8 cellular contexts compared by ENCODE assay signal in genomic region chr6:27831434-27832081, GRCh38.
DNase-seq lines count a peak whose midpoint lies in the region; ATAC-seq and TF ChIP-seq lines count a peak whose summit lies in the region.
"Not testable (repeated sequence)": the region's sequence is repeated elsewhere in the genome, so short reads cannot be mapped to it uniquely, and the experiment has no call there.

No MANE protein-coding gene starts in this region.

- H3K9me3 ChIP-seq in GM23248 (ENCODE audit: low read depth); IMR-90 (ENCODE audit: control insufficient read depth, insufficient read depth, low read length); mucosa of rectum (ENCODE audit: control insufficient read depth in 2 of 2, low read length in 2 of 2): not testable (repeated sequence)

- H3K9ac ChIP-seq in GM23248 (peak overlapping the region; percentile 71), IMR-90 (ENCODE audit: low read depth, low read length) (peak overlapping the region; percentile 27; the same call in 1 of the 2 replicates), mucosa of rectum (ENCODE audit: low read depth in 1 of 2, low read length in 2 of 2) (peak overlapping the region; percentile 48 to 84)

- peak overlapping the region; percentile 75 for H2AFZ ChIP-seq in GM23248
- H2AFZ ChIP-seq in IMR-90 (replicated peaks; ENCODE audit: low read length, poor library complexity), result not testable (repeated sequence)

- POLR2A ChIA-PET in IMR-90 (lab: Charles Lee; ENCODE audit: unreplicated experiment), result interaction anchor here (0.6 to 1.3 kb wide), 3 partner anchors 41 to 1673 kb away, joined by 4 to 11 read pairs (median 4); a partner anchor contains a TSS

- peaks cover 18 to 35% of the 10 kb centered on the region in 2 donors for H3K36me3 Mint-ChIP-seq in stimulated activated naive B cell treated with anti-CD40 and anti-IgM and Interleukin-4, amounts not matched to agents 10 μg/mL and 1 μg/mL and 100 μg/mL, for 72 hours

- peaks cover 0 to 17% of the 10 kb centered on the region in 2 experiments; a peak in 2 of 4 replicates for H3K79me1 ChIP-seq in IMR-90 (ENCODE audit: low read depth in 1 of 2, low read length in 2 of 2)

- CTCF ChIA-PET in IMR-90 (lab: Yijun Ruan, JAX), result not testable (repeated sequence)

- H3K4ac ChIP-seq in IMR-90 (ENCODE audit: low read depth, low read length), result peak overlapping the region; percentile 69; the same call in 1 of the 2 replicates

- not testable (repeated sequence) for H2BK120ac ChIP-seq in IMR-90 (ENCODE audit: low read depth, low read length)

- H3K23ac ChIP-seq in IMR-90 (ENCODE audit: low read depth, low read length), result not testable (repeated sequence)

- peaks cover 30 to 41% of the 10 kb centered on the region in 2 donors for H3K4me1 Mint-ChIP-seq in stimulated activated naive B cell treated with anti-CD40 and anti-IgM and Interleukin-4, amounts not matched to agents 10 μg/mL and 1 μg/mL and 100 μg/mL, for 72 hours

- TF ChIP-seq POLR2A in IMR-90 (IDR thresholded peaks at IDR 0.05; ENCODE audit: low read depth, low read length), result not testable (repeated sequence)

- H4K8ac ChIP-seq in IMR-90 (ENCODE audit: low read depth in 2 of 2, low read length in 2 of 2), result not testable (repeated sequence)

- not testable (repeated sequence) for H4K20me1 ChIP-seq in GM23248 (ENCODE audit: insufficient read depth); IMR-90 (ENCODE audit: insufficient read depth, low read length)

- H4K91ac ChIP-seq in IMR-90 (ENCODE audit: insufficient read depth, low read depth, low read length), result not testable (repeated sequence)

- H3K4me1 ChIP-seq in GM23248 (ENCODE audit: insufficient read depth) (peaks cover 21% of the 10 kb centered on the region), mucosa of rectum (ENCODE audit: control insufficient read depth in 2 of 2, insufficient read depth in 2 of 2, low read length in 2 of 2) (peaks cover 10 to 12% of the 10 kb centered on the region in 2 donors)
- H3K4me1 ChIP-seq in IMR-90 (ENCODE audit: control insufficient read depth, insufficient read depth, low read length), result not testable (repeated sequence)

- H3K14ac ChIP-seq in IMR-90 (replicated peaks; ENCODE audit: low read depth, low read length), result not testable (repeated sequence)

- ATAC-seq in IMR-90 (ENCODE audit: low read depth), result peak; percentile 81
- peak; percentile 91 to 92 for ATAC-seq in stimulated activated naive B cell treated with anti-CD40 and anti-IgM and Interleukin-4, amounts not matched to agents 10 μg/mL and 1 μg/mL and 100 μg/mL, for 72 hours (replicated peaks)

- peaks cover 30% of the 10 kb centered on the region for H3F3A ChIP-seq in GM23248 (ENCODE audit: insufficient read depth)

- BruUV-seq in IMR-90 (replicated peaks; lab: Mats Ljungman, UMichigan), result not testable (repeated sequence)

- H3K4me3 Mint-ChIP-seq in stimulated activated naive B cell treated with anti-CD40 and anti-IgM and Interleukin-4, amounts not matched to agents 10 μg/mL and 1 μg/mL and 100 μg/mL, for 72 hours, result peak overlapping the region; percentile 87 to 93

- H3K27ac Mint-ChIP-seq in stimulated activated naive B cell treated with anti-CD40 and anti-IgM and Interleukin-4, amounts not matched to agents 10 μg/mL and 1 μg/mL and 100 μg/mL, for 72 hours, result peak overlapping the region; percentile 97

- H3K9me3 Mint-ChIP-seq in stimulated activated naive B cell treated with anti-CD40 and anti-IgM and Interleukin-4, amounts not matched to agents 10 μg/mL and 1 μg/mL and 100 μg/mL, for 72 hours, result not testable (repeated sequence)

- H3K9me2 ChIP-seq in GM23248 (ENCODE audit: insufficient read depth), result not testable (repeated sequence)

- not testable (repeated sequence) for TF ChIP-seq RAD21 in IMR-90 (IDR thresholded peaks at IDR 0.05; ENCODE audit: low read length)

- not testable (repeated sequence) for H3K9me1 ChIP-seq in IMR-90 (ENCODE audit: insufficient read depth, low read length)

- in situ Hi-C loops in GM23248 (cut with MboI), result not testable (repeated sequence)
- in situ Hi-C loops in IMR-90 (cut with MboI; ENCODE audit: low sequenced_read_pairs), result loop anchor here (5.0 to 25.0 kb wide), 2 partner anchors 36 to 1619 kb away; a partner anchor contains a TSS

- not testable (repeated sequence) for H2AK5ac ChIP-seq in IMR-90 (ENCODE audit: low read depth, low read length)

- H3K4me3 ChIP-seq in GM23248 (peak overlapping the region; percentile 66), IMR-90 (ENCODE audit: insufficient read depth, low read depth, low read length) (peak overlapping the region; percentile 31), epithelial cell of esophagus (ENCODE audit: low read length) (peak overlapping the region; percentile 42), mucosa of rectum (ENCODE audit: low read length in 2 of 2) (peak overlapping the region; percentile 26 to 77)

- H2BK20ac ChIP-seq in IMR-90 (ENCODE audit: low read depth, low read length), result 0 out of 2 replicates have a peak overlapping the region, but pooled peaks have one; percentile 73

- H2BK5ac ChIP-seq in IMR-90 (ENCODE audit: low read depth, low read length, poor library complexity, severe bottlenecking), result peak overlapping the region; percentile 86

- intact Hi-C loops in IMR-90 (cut with micrococcal nuclease), result loop anchor here (2.0 to 10.0 kb wide), 2 partner anchors 41 to 1807 kb away; a partner anchor contains a TSS

- H3K27me3 ChIP-seq in GM23248 (replicated peaks; ENCODE audit: insufficient read depth); IMR-90 (ENCODE audit: control insufficient read depth, insufficient read depth, low read length); mucosa of rectum (ENCODE audit: control insufficient read depth in 2 of 2, insufficient read depth in 2 of 2, low read length in 2 of 2): not testable (repeated sequence)

- not testable (repeated sequence) for H3K27me3 Mint-ChIP-seq in stimulated activated naive B cell treated with anti-CD40 and anti-IgM and Interleukin-4, amounts not matched to agents 10 μg/mL and 1 μg/mL and 100 μg/mL, for 72 hours

- peak; percentile 77 for DNase-seq in EH (ENCODE audit: low read depth)
- DNase-seq in GM23248, result peak; percentile 27
- DNase-seq in IMR-90, result peak; percentile 58
- peak; percentile 93 for DNase-seq in OCI-M1 (lab: John Stamatoyannopoulos, UW)
- DNase-seq in activated T-cell treated with anti-CD3 and anti-CD28 coated beads for 24 hours (ENCODE audit: low read depth), result peak; percentile 80
- DNase-seq in epithelial cell of esophagus (ENCODE audit: low read depth), result peak; percentile 37
- peak; percentile 92 for DNase-seq in stimulated activated naive B cell treated with anti-CD40 and anti-IgM and Interleukin-4, amounts not matched to agents 10 μg/mL and 1 μg/mL and 100 μg/mL, for 72 hours

- peaks cover 34% of the 10 kb centered on the region for H3K79me2 ChIP-seq in GM23248 (ENCODE audit: insufficient read depth)

- not testable (repeated sequence) for H3K36me3 ChIP-seq in GM23248 (ENCODE audit: low read depth); IMR-90 (ENCODE audit: control insufficient read depth, insufficient read depth, low read length); mucosa of rectum (ENCODE audit: control insufficient read depth in 2 of 2, insufficient read depth in 2 of 2, low read length in 2 of 2)

- dilution Hi-C loops in IMR-90 (cut with HindIII; ENCODE audit: low sequenced_read_pairs, unreplicated experiment), result not testable (repeated sequence)

- WGBS in GM23248 (ENCODE audit: low coverage in 1 of 2, low lambda C conversion rate in 2 of 2, missing lambda C conversion rate in 2 of 2), 2 experiments, result 15 to 20% methylated on average over 19 to 21 of the region's 26 CpGs
- WGBS in IMR-90 (ENCODE audit: extremely low coverage in 2 of 2, insufficient read length in 1 of 2), 2 experiments, result 0% methylated on average over 9 of the region's 26 CpGs; no CpG with 5 or more reads in 1 of the 2 experiments

- H2AK9ac ChIP-seq in IMR-90 (replicated peaks; ENCODE audit: low read depth, low read length, poor library complexity), result not testable (repeated sequence)

- TF ChIP-seq CTCF in IMR-90 (conservative IDR thresholded peaks at IDR 0.05; ENCODE audit: low read depth, low read length); epithelial cell of esophagus (IDR thresholded peaks at IDR 0.05; ENCODE audit: insufficient read depth, low read depth, low read length, missing control alignments): not testable (repeated sequence)

- peak overlapping the region; percentile 66 for H3K27ac ChIP-seq in GM23248
- not testable (repeated sequence) for H3K27ac ChIP-seq in IMR-90 (ENCODE audit: insufficient read depth, low read length)
- peak overlapping the region; percentile 65 to 82 for H3K27ac ChIP-seq in mucosa of rectum (ENCODE audit: low read depth in 2 of 2, low read length in 2 of 2)

- not testable (repeated sequence) for H4K5ac ChIP-seq in IMR-90 (ENCODE audit: low read depth, low read length)

- not testable (repeated sequence) for H3K4me2 ChIP-seq in GM23248 (ENCODE audit: unreplicated experiment)
- peak overlapping the region; percentile 84 for H3K4me2 ChIP-seq in IMR-90 (ENCODE audit: low read depth, low read length)

- H2BK15ac ChIP-seq in IMR-90 (ENCODE audit: low read depth, low read length), result not testable (repeated sequence)

- H3K18ac ChIP-seq in IMR-90 (ENCODE audit: low read depth, low read length), result not testable (repeated sequence)

- not testable (repeated sequence) for H3K56ac ChIP-seq in IMR-90 (ENCODE audit: extremely low read depth, insufficient read depth, low read length)

Comparison
In these comparisons a context has a peak if more than half of its experiments do, and no peak if none do; other contexts are left out.
1. DNase-seq: peak in every context shown above with its lines; median percentile 93 in OCI-M1; 92 in stimulated activated naive B cell treated with anti-CD40 and anti-IgM and Interleukin-4, amounts not matched to agents 10 μg/mL and 1 μg/mL and 100 μg/mL, for 72 hours; 80 in activated T-cell treated with anti-CD3 and anti-CD28 coated beads for 24 hours; 77 in EH; 58 in IMR-90; 37 in epithelial cell of esophagus; 27 in GM23248.